Comparison of ENCODE assay signal across 11 cellular contexts in the genomic region with DNA sequence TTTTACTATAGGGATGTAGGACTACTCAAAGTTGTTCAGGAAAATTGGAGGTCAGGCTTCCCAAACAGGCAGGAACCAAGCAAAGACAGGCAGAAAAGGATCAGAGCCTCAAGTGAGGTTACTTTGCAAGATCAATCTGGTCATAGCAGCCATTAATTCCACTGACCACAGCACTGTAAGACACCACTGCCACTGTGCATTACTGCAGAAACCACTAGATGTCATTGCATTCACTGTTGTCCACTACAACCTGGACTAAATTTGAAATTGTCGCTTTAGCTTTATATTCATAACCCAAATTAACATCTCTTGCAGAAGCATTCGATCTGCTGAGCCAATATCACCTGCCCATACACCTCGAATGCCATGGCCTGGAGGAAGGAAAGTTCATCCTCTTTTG.
DNase-seq lines count a peak whose midpoint lies in the region; ATAC-seq, FAIRE-seq and TF ChIP-seq lines count a peak whose summit lies in the region.
"Had no signal": no experiment of that assay in that cellular context is flagged by ENCODE, and none has a peak within 500 bp of the region (broad histone marks: within the 10 kb centered on the region; RNA-seq: fewer than 3 reads in every experiment).

No MANE protein-coding gene starts in this region.

- H3K4me2 ChIP-seq in PC-9 (no peak overlapping the region), keratinocyte (ENCODE audit: control insufficient read depth, extremely low read depth, insufficient read depth, low read depth, low read length) (no peak overlapping the region)

- peak; percentile 49 for ATAC-seq in GM19372 (IDR thresholded peaks at IDR 0.05; ENCODE audit: low read depth, unreplicated experiment)
- ATAC-seq in HG02970 (IDR thresholded peaks at IDR 0.05; ENCODE audit: low FRiP score, unreplicated experiment), result no peak
- ATAC-seq: activated CD4-positive, alpha-beta T cell treated with anti-CD3 and anti-CD28 coated beads for 36 hours; naive thymus-derived CD4-positive, alpha-beta T cell had no signal

- POLR2A ChIA-PET in PC-9 (lab: Charles Lee; ENCODE audit: unreplicated experiment), result no interaction called here

- H3K9me2 ChIP-seq in PC-9 (ENCODE audit: insufficient read depth), result no peaks in the 10 kb centered on the region

- DNase-seq in PC-9 (peak; percentile 3 to 43), keratinocyte (ENCODE audit: low read depth, low spot score) (no peak), 8988T (no peak)
- DNase-seq in activated CD8-positive, alpha-beta memory T cell treated with anti-CD3 and anti-CD28 coated beads, Interleukin-2, amount 50 U/mL, for 4 hours, result no peak
- no peak for DNase-seq in stimulated activated CD4-positive, alpha-beta T cell treated with anti-CD3 and anti-CD28 coated beads, Interleukin-2, amount 100 ng/mL, for 24 hours
- DNase-seq: activated CD4-positive, alpha-beta T cell treated with anti-CD3 and anti-CD28 coated beads for 36 hours; naive thymus-derived CD4-positive, alpha-beta T cell; NCI-H446 treated with DMSO at 0.1 percent for 48 hours had no signal

- H3K79me2 ChIP-seq in PC-9 (ENCODE audit: low read depth) (no peaks in the 10 kb centered on the region), keratinocyte (ENCODE audit: control insufficient read depth, insufficient read depth, low read length) (no peaks in the 10 kb centered on the region)

- H4K20me1 ChIP-seq in PC-9 (ENCODE audit: insufficient read depth) (no peaks in the 10 kb centered on the region), keratinocyte (ENCODE audit: control insufficient read depth, extremely low read depth, insufficient read depth, low read length) (no peaks in the 10 kb centered on the region)

- no peaks in the 10 kb centered on the region for H3K36me3 ChIP-seq in PC-9 (ENCODE audit: low read depth)
- no peaks in the 10 kb centered on the region for H3K36me3 ChIP-seq in keratinocyte (ENCODE audit: control insufficient read depth in 2 of 2, extremely low read depth in 1 of 2, insufficient read depth in 2 of 2, low read length in 2 of 2)

- H3K27ac ChIP-seq in C4-2B (no peak overlapping the region), PC-9 (no peak overlapping the region), keratinocyte (ENCODE audit: control insufficient read depth, insufficient read depth, low read length) (no peak overlapping the region)

- no peaks in the 10 kb centered on the region for H3F3A ChIP-seq in PC-9 (ENCODE audit: insufficient read depth, low read depth)

- peak; percentile 66 for TF ChIP-seq CTCF in C4-2B (conservative IDR thresholded peaks at IDR 0.05)
- TF ChIP-seq CTCF in PC-9 (conservative IDR thresholded peaks at IDR 0.05), result peak; percentile 60
- TF ChIP-seq CTCF in keratinocyte (optimal IDR thresholded peaks at IDR 0.05 in 1 of 3, IDR thresholded peaks at IDR 0.05 in 1 of 3, conservative IDR thresholded peaks at IDR 0.05 in 1 of 3; ENCODE audit: extremely low read depth in 1 of 3, insufficient read depth in 2 of 3, low read length in 3 of 3), result peak in 2 of 3 experiments; percentile 47 to 71

- H2AFZ ChIP-seq in PC-9 (no peak overlapping the region), keratinocyte (ENCODE audit: control insufficient read depth, low read length) (no peak overlapping the region)

- H3K9me3 ChIP-seq in PC-9 (ENCODE audit: insufficient read depth, low read depth) (no peaks in the 10 kb centered on the region), keratinocyte (ENCODE audit: control insufficient read depth, low read depth, low read length) (no peaks in the 10 kb centered on the region)

- H3K9ac ChIP-seq in keratinocyte (ENCODE audit: control insufficient read depth, extremely low read depth, insufficient read depth, low read length), result no peak overlapping the region

- H3K27me3 ChIP-seq in PC-9 (ENCODE audit: insufficient read depth, low read depth), result no peaks in the 10 kb centered on the region
- no peaks in the 10 kb centered on the region for H3K27me3 ChIP-seq in keratinocyte (ENCODE audit: control insufficient read depth, extremely low read depth, insufficient read depth, low read length)

- no peak for FAIRE-seq in keratinocyte (lab: Jason Lieb, UNC)

- CTCF ChIA-PET in PC-9 (lab: Charles Lee), result no interaction called here

- H3K4me1 ChIP-seq in PC-9 (replicated peaks; ENCODE audit: insufficient read depth) (no peaks in the 10 kb centered on the region), keratinocyte (ENCODE audit: control insufficient read depth, extremely low read depth, insufficient read depth, low read length) (no peaks in the 10 kb centered on the region)

- dilution Hi-C loops in keratinocyte (cut with MboI; ENCODE audit: extremely low pct_ligation_motif_present, low sequenced_read_pairs), result no loop called here

- intact Hi-C loops in PC-9 (cut with micrococcal nuclease; ENCODE audit: unreplicated experiment), result loop anchor here (10.0 kb wide), 2 partner anchors 130 to 500 kb away; a partner anchor contains a TSS

- no TSS peak for BruUV-seq in PC-9 (replicated peaks; lab: Mats Ljungman, UMichigan)

- H3K4me3 ChIP-seq in PC-9, result no peak overlapping the region
- H3K4me3 ChIP-seq in keratinocyte (ENCODE audit: control insufficient read depth in 2 of 3, extremely low read depth in 1 of 3, insufficient read depth in 2 of 3, low read depth in 1 of 3, low read length in 3 of 3), result no peak overlapping the region

- H3K9me1 ChIP-seq in keratinocyte (ENCODE audit: control insufficient read depth, extremely low read depth, insufficient read depth, low read length), result no peaks in the 10 kb centered on the region

Comparison
In these comparisons a context has a peak if more than half of its experiments do, and no peak if none do; other contexts are left out.
1. DNase-seq: peak in PC-9 (2 of 2); none in keratinocyte (single experiment), activated CD8-positive, alpha-beta memory T cell treated with anti-CD3 and anti-CD28 coated beads, Interleukin-2, amount 50 U/mL, for 4 hours (single experiment), stimulated activated CD4-positive, alpha-beta T cell treated with anti-CD3 and anti-CD28 coated beads, Interleukin-2, amount 100 ng/mL, for 24 hours (0 of 2) and 8988T (single experiment).
2. Peak in every context shown above with its lines, with median percentiles within 50 percentile points of each other: CTCF ChIP-seq.